Comparison of ENCODE assay signal across 1 cellular context in genomic region chr1:45643978-45644377, GRCh38.
TF ChIP-seq lines count a peak whose summit lies in the region.

No MANE protein-coding gene starts in this region.

TF ChIP-seq in SK-N-SH, 30 proteins besides CTCF, POLR2A, EP300 and RAD21 (continued from another document):
- TF ChIP-seq REST (IDR thresholded peaks at IDR 0.05; ENCODE audit: low read depth, low read length) (no peak), EZH2phosphoT487 (IDR thresholded peaks at IDR 0.05; ENCODE audit: borderline replicate concordance, low read depth) (no peak), POLR2AphosphoS5 (IDR thresholded peaks at IDR 0.05; ENCODE audit: low read depth, low read length) (no peak), FOXM1 (IDR thresholded peaks at IDR 0.05; ENCODE audit: low read depth) (no peak), ELF1 (IDR thresholded peaks at IDR 0.05) (no peak), RFX5 (IDR thresholded peaks at IDR 0.05; ENCODE audit: low read length) (no peak), GABPA (IDR thresholded peaks at IDR 0.05; ENCODE audit: low read depth) (no peak)
TF ChIP-seq in SK-N-SH: peak in this region for 0.
